Comparison of ENCODE assay signal across 8 cellular contexts in the genomic region with DNA sequence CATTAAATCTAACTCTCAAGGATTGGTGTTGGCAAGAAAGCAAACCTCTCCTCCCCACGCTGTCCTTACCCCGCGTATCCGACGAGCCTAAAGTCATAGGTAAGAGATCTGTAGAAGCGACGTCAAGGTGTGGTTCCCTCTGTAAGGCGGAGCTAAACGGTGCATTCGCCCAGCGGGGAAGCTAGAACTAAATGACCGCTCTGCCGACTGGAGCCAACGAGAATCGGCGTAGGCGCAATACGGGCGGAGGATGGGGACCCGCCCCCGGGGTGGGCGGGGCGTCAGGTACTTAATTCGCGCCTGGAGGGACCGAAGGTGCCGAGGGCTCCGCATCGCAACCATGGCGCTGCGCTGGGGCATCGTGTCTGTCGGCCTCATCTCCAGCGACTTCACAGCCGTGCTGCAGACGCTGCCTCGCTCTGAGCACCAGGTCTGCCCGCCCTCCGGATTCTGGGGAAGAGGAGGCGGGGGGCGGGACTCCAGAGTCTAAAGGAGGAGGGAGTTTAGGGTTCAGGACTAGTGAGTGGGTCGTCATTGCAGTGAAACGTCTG. TPM values are rescaled to one million over a fixed set of nuclear protein-coding genes. Genes with fewer than 3 reads are reported as not detected.
A peak's percentile ranks its signal among the peaks of the same experiment; 100 is the strongest.
DNase-seq lines count a peak whose midpoint lies in the region; ATAC-seq and TF ChIP-seq lines count a peak whose summit lies in the region.

TSS of gene DHDH (plus strand) at position 318 of the 551 bp plus-strand sequence. CDS start at position 341, 23 bp downstream.

- WGBS in lung, 2 donors, result 1% methylated on average over 41 to 43 of the region's 43 CpGs

- POLR2A ChIA-PET in Caco-2 (lab: Charles Lee), result interaction anchor here (0.6 to 1.7 kb wide), 11 partner anchors 15 to 314 kb away, joined by 3 to 24 read pairs (median 6); partner anchors contain the start of genes BAX, GYS1, NUCB1 and PPP1R15A
- POLR2A ChIA-PET in activated CD4-positive, alpha-beta memory T cell treated with anti-CD3 and anti-CD28 coated beads for 36 hours (lab: Charles Lee), result interaction anchor here (1.0 to 1.1 kb wide), 2 partner anchors 31 to 60 kb away, joined by 3 read pairs; partner anchors contain the start of genes GYS1 and RUVBL2

- peak within 1 kb of the TSS; percentile 50 for H3K27ac Mint-ChIP-seq in Caco-2 (ENCODE audit: unreplicated experiment)
- peak within 1 kb of the TSS; percentile 69 for H3K27ac Mint-ChIP-seq in activated CD4-positive, alpha-beta memory T cell treated with anti-CD3 and anti-CD28 coated beads for 36 hours

- H3K4me1 ChIP-seq in Caco-2, result peaks cover 3% of the 10 kb centered on the region
- H3K4me1 ChIP-seq in lung (ENCODE audit: control insufficient read depth in 2 of 2, insufficient read depth in 2 of 2, low read length in 2 of 2), result no peaks in the 10 kb centered on the region

- CTCF ChIA-PET in Caco-2 (lab: Charles Lee), result interaction anchor here (1.0 to 2.0 kb wide), 9 partner anchors 15 to 138 kb away, joined by 3 to 9 read pairs (median 5); partner anchors contain the start of genes GYS1, NUCB1 and RUVBL2
- CTCF ChIA-PET in activated CD4-positive, alpha-beta memory T cell treated with anti-CD3 and anti-CD28 coated beads for 36 hours (lab: Charles Lee), result interaction anchor here (1.0 to 2.1 kb wide), 3 partner anchors 37 to 146 kb away, joined by 3 to 11 read pairs (median 3); no protein-coding TSS in a partner anchor

- H3K27me3 Mint-ChIP-seq in Caco-2 (ENCODE audit: insufficient read depth, unreplicated experiment), result no peaks in the 10 kb centered on the region
- H3K27me3 Mint-ChIP-seq in activated CD4-positive, alpha-beta memory T cell treated with anti-CD3 and anti-CD28 coated beads for 36 hours, result no peaks in the 10 kb centered on the region

- no TSS peak for BruUV-seq in Caco-2 (replicated peaks; lab: Mats Ljungman, UMichigan)

- H3K36me3 Mint-ChIP-seq in Caco-2 (ENCODE audit: insufficient read depth, unreplicated experiment), result peaks cover 13% of the 10 kb centered on the region
- no peaks in the 10 kb centered on the region for H3K36me3 Mint-ChIP-seq in activated CD4-positive, alpha-beta memory T cell treated with anti-CD3 and anti-CD28 coated beads for 36 hours

- DNase-seq in Caco-2, result peak; percentile 95 to 96
- peak; percentile 88 to 96 for DNase-seq in NCI-H526 (lab: John Stamatoyannopoulos, UW)
- peak; percentile 89 for DNase-seq in activated CD4-positive, alpha-beta memory T cell treated with anti-CD3 and anti-CD28 coated beads for 36 hours
- DNase-seq in ecto neural progenitor cell (ENCODE audit: low spot score), result peak; percentile 91
- peak; percentile 89 for DNase-seq in lung (ENCODE audit: low spot score)
- peak; percentile 60 to 66 (median 61) for DNase-seq in stimulated activated CD4-positive, alpha-beta T cell treated with anti-CD3 and anti-CD28 coated beads, TNF-alpha, amount 100 ng/mL, for 1 hour (ENCODE audit: low read depth in 3 of 3, low spot score in 1 of 3)

- H3K9me3 Mint-ChIP-seq in Caco-2 (ENCODE audit: unreplicated experiment), result peaks cover 9% of the 10 kb centered on the region
- no peaks in the 10 kb centered on the region for H3K9me3 Mint-ChIP-seq in activated CD4-positive, alpha-beta memory T cell treated with anti-CD3 and anti-CD28 coated beads for 36 hours

- peak within 1 kb of the TSS in 1 of 2 donors; percentile 64 for H3K27ac ChIP-seq in lung (ENCODE audit: low read depth in 1 of 2, low read length in 1 of 2)

- no peaks in the 10 kb centered on the region for H3K9me3 ChIP-seq in Caco-2
- no peaks in the 10 kb centered on the region for H3K9me3 ChIP-seq in lung (ENCODE audit: control insufficient read depth in 2 of 2, insufficient read depth in 1 of 2, low read length in 1 of 2)

- no peaks in the 10 kb centered on the region for H3K36me3 ChIP-seq in Caco-2 (ENCODE audit: control insufficient read depth, insufficient read depth, low read length)
- no peaks in the 10 kb centered on the region for H3K36me3 ChIP-seq in lung (ENCODE audit: control insufficient read depth in 2 of 2, insufficient read depth in 2 of 2, low read length in 2 of 2)

- TF ChIP-seq CTCF in Caco-2 (IDR thresholded peaks at IDR 0.05; ENCODE audit: insufficient read depth in 1 of 2, low read depth in 1 of 2, low read length in 1 of 2, severe bottlenecking in 1 of 2, unreplicated experiment in 1 of 2), result no peak
- no peak for TF ChIP-seq CTCF in lung (IDR thresholded peaks at IDR 0.05; ENCODE audit: control extremely low read depth, extremely low read depth)

- ATAC-seq in HG02885 (IDR thresholded peaks at IDR 0.05; ENCODE audit: poor library complexity, unreplicated experiment) (peak; percentile 45), lung (ENCODE audit: insufficient read depth, low FRiP score) (peak; percentile 85), HG02623 (IDR thresholded peaks at IDR 0.05; ENCODE audit: unreplicated experiment) (no peak)

- H3K4me3 Mint-ChIP-seq in Caco-2 (ENCODE audit: unreplicated experiment), result peak within 1 kb of the TSS; percentile 89
- peak within 1 kb of the TSS; percentile 78 for H3K4me3 Mint-ChIP-seq in activated CD4-positive, alpha-beta memory T cell treated with anti-CD3 and anti-CD28 coated beads for 36 hours

- H3K4me1 Mint-ChIP-seq in Caco-2 (ENCODE audit: low read depth, unreplicated experiment), result peaks cover 14% of the 10 kb centered on the region
- peaks cover 10% of the 10 kb centered on the region for H3K4me1 Mint-ChIP-seq in activated CD4-positive, alpha-beta memory T cell treated with anti-CD3 and anti-CD28 coated beads for 36 hours (ENCODE audit: low read depth)

- H3K4me3 ChIP-seq in Caco-2 (ENCODE audit: low read depth, low read length) (peak within 1 kb of the TSS; percentile 55), lung (peak within 1 kb of the TSS; percentile 17)

- H3K27me3 ChIP-seq in Caco-2 (replicated peaks; ENCODE audit: control insufficient read depth, insufficient read depth, low read length) (no peaks in the 10 kb centered on the region), lung (ENCODE audit: control insufficient read depth, insufficient read depth) (no peaks in the 10 kb centered on the region)

- intact Hi-C loops in Caco-2 (cut with micrococcal nuclease; ENCODE audit: unreplicated experiment), result loop anchor here (1.0 to 2.0 kb wide), 4 partner anchors 21 to 61 kb away; partner anchors contain the start of genes BAX, NUCB1 and PPP1R15A
- intact Hi-C loops in activated CD4-positive, alpha-beta memory T cell treated with anti-CD3 and anti-CD28 coated beads for 36 hours (cut with micrococcal nuclease), result loop anchor here (1.0 to 2.0 kb wide), 2 partner anchors 33 to 37 kb away; partner anchors contain the start of gene NUCB1

RNA-seq across cellular contexts. Expression of gene DHDH, which starts in this region (rescaled TPM):
- total RNA-seq in Caco-2 (2022) (2.6 and 3.3 TPM in 2 replicates), lung (1 to 10 TPM in 1 of 2 donors, under 1 TPM in 1; 0.51 to 2.8 TPM)
- 1 to 10 TPM; 2.0 to 2.8 TPM for total RNA-seq in activated CD4-positive, alpha-beta memory T cell treated with anti-CD3 and anti-CD28 coated beads for 36 hours
- 1 to 10 TPM in 1 of 2 donors, under 1 TPM in 1; 1.00 to 6.0 TPM for polyA plus RNA-seq in lung
